8 cellular contexts compared by ENCODE assay signal in genomic region chr5:136132557-136133415, GRCh38. TPM values are rescaled to one million over a fixed set of nuclear protein-coding genes. Genes with fewer than 3 reads are reported as not detected.
A peak's percentile ranks its signal among the peaks of the same experiment; 100 is the strongest.
DNase-seq lines count a peak whose midpoint lies in the region; ATAC-seq and TF ChIP-seq lines count a peak whose summit lies in the region.

Gene SMAD5 (plus strand): TSS chr5:136132845. CDS start chr5:136153761, 20,916 bp downstream.

- H3K27ac ChIP-seq in adrenal gland: peak within 1 kb of the TSS; percentile 89 to 99 (median 97)
- peak within 1 kb of the TSS; percentile 92 to 100 (median 97) for H3K27ac ChIP-seq in heart right ventricle

- no peaks in the 10 kb centered on the region for H3K9me3 Mint-ChIP-seq in type B pancreatic cell

- peak within 1 kb of the TSS; percentile 97 for H3K27ac Mint-ChIP-seq in type B pancreatic cell

- peaks cover 26% of the 10 kb centered on the region for H3K4me1 Mint-ChIP-seq in type B pancreatic cell (ENCODE audit: unreplicated experiment)

- H3K27me3 ChIP-seq in adrenal gland (no peaks in the 10 kb centered on the region), heart right ventricle (no peaks in the 10 kb centered on the region)

- ATAC-seq in HG02642 (IDR thresholded peaks at IDR 0.05; ENCODE audit: poor library complexity, unreplicated experiment) (peak; percentile 97), heart right ventricle (peak; percentile 98 to 100 (median 100))

- H3K4me3 Mint-ChIP-seq in type B pancreatic cell: peak within 1 kb of the TSS; percentile 99

- H3K9me3 ChIP-seq in adrenal gland (replicated peaks in 1 of 3) (no peaks in the 10 kb centered on the region), heart right ventricle (no peaks in the 10 kb centered on the region)

- TF ChIP-seq POLR2A in adrenal gland (IDR thresholded peaks at IDR 0.05): peak; percentile 75 to 78

- H3K36me3 Mint-ChIP-seq in type B pancreatic cell: peaks cover 5% of the 10 kb centered on the region

- WGBS in adrenal gland, 4 donors: 0 to 1% (median 1%) methylated on average over 32 to 93 of the region's 93 CpGs
- 0 to 1% methylated on average over 83 to 93 of the region's 93 CpGs for WGBS in heart right ventricle, 2 donors

- peaks cover 15% of the 10 kb centered on the region for H3K27me3 Mint-ChIP-seq in type B pancreatic cell

- peak within 1 kb of the TSS; percentile 91 for H3K4me3 ChIP-seq in GM12875 (ENCODE audit: low read depth, low read length)
- H3K4me3 ChIP-seq in adrenal gland: peak within 1 kb of the TSS; percentile 32 to 93 (median 58)
- H3K4me3 ChIP-seq in heart right ventricle: peak within 1 kb of the TSS; percentile 65 to 97 (median 88)

- DNase-seq in NCI-H1105 treated with DMSO at 0.1 percent for 48 hours (lab: John Stamatoyannopoulos, UW) (peak; percentile 66), T-helper 1 cell (peak; percentile 50 to 82 (median 57)), adrenal gland (peak; percentile 95 to 97 (median 97)), heart right ventricle (peak; percentile 96 to 98), posterior cingulate gyrus (peak; percentile 93 to 99 (median 96)), type B pancreatic cell (ENCODE audit: extremely low spot score, unreplicated experiment) (peak; percentile 99)

- H3K4me1 ChIP-seq in adrenal gland (replicated peaks in 1 of 2): peaks cover 6 to 31% of the 10 kb centered on the region in 2 donors
- peaks cover 13 to 72% (median 43%) of the 10 kb centered on the region in 9 donors for H3K4me1 ChIP-seq in heart right ventricle

- H3K36me3 ChIP-seq in adrenal gland (replicated peaks in 1 of 2) (no peaks in the 10 kb centered on the region), heart right ventricle (no peaks in the 10 kb centered on the region)

- intact Hi-C loops in adrenal gland (cut with DNase I): no loop called here
- intact Hi-C loops in heart right ventricle (cut with DNase I): loop anchor here in 7 of 10 donors (2.0 to 5.0 kb wide), 3 partner anchors 35 to 45 kb away; no protein-coding TSS in a partner anchor
- intact Hi-C loops in posterior cingulate gyrus (cut with DNase I): no loop called here

- TF ChIP-seq CTCF in GM12875 (IDR thresholded peaks at IDR 0.05; ENCODE audit: borderline replicate concordance, insufficient read depth, low read depth, low read length) (no peak), adrenal gland (IDR thresholded peaks at IDR 0.05) (no peak), heart right ventricle (IDR thresholded peaks at IDR 0.05) (peak in 1 of 9 donors; percentile 13), type B pancreatic cell (conservative IDR thresholded peaks at IDR 0.05) (no peak)

RNA-seq across cellular contexts. Expression of gene SMAD5, which starts in this region (rescaled TPM):
- 10 to 100 TPM; 27.4 to 76.6 (median 53.0) TPM for total RNA-seq in adrenal gland
- polyA plus RNA-seq in adrenal gland: 10 to 100 TPM in 1 of 3 donors, 1 to 10 TPM in 2; 6.4 to 31.9 (median 6.9) TPM
- total RNA-seq in heart right ventricle: 10 to 100 TPM; 33.3 to 53.8 (median 39.8) TPM
- polyA plus RNA-seq in heart right ventricle: 1 to 10 TPM; 7.0 to 8.5 TPM
- total RNA-seq in type B pancreatic cell (ENCODE audit: low replicate concordance): 69.1 and 80.0 TPM in 2 replicates

Comparison
In these comparisons a context has a peak if more than half of its experiments do, and no peak if none do; other contexts are left out.
1. Peak in every context shown above with its lines: DNase-seq, ATAC-seq, H3K4me3 ChIP-seq and H3K27ac ChIP-seq.
2. intact Hi-C loops: an anchor here in heart right ventricle (2.0 to 5.0 kb wide); none called in adrenal gland and posterior cingulate gyrus.